ENCODE assay signal across 8 cellular contexts in genomic region chr16:678858-679807, GRCh38. TPM values are rescaled to one million over a fixed set of nuclear protein-coding genes. Genes with fewer than 3 reads are reported as not detected.
DNase-seq lines count a peak whose midpoint lies in the region; ATAC-seq, FAIRE-seq and TF ChIP-seq lines count a peak whose summit lies in the region.

No MANE protein-coding gene starts in this region.

- DNase-seq in DMS153 (lab: John Stamatoyannopoulos, UW) (peak; percentile 72), HT-29 (ENCODE audit: low spot score) (peak; percentile 77), RKO (ENCODE audit: low spot score) (peak; percentile 76), astrocyte (ENCODE audit: low read depth) (peak; percentile 21), hypothalamus (lab: John Stamatoyannopoulos, UW) (peak in 37 of 51 donors; percentile 13 to 79 (median 61)), retina (peak; percentile 88)

- H3K27ac ChIP-seq in astrocyte (ENCODE audit: low read depth, low read length) = no peak overlapping the region

- no peaks in the 10 kb centered on the region for H3K9me3 Mint-ChIP-seq in astrocyte (ENCODE audit: unreplicated experiment)

- peaks cover 12% of the 10 kb centered on the region for H3K4me1 Mint-ChIP-seq in astrocyte (ENCODE audit: low read depth, unreplicated experiment)

- no peaks in the 10 kb centered on the region for H3K9me3 ChIP-seq in astrocyte (ENCODE audit: insufficient read depth, low read depth, low read length)

- no peak for TF ChIP-seq CTCF in astrocyte (IDR thresholded peaks at IDR 0.05; ENCODE audit: insufficient read depth, low read depth, low read length)

- peaks cover 3% of the 10 kb centered on the region for H3K36me3 ChIP-seq in astrocyte (ENCODE audit: insufficient read depth, low read length)

- peak overlapping the region; percentile 83 for H2AFZ ChIP-seq in astrocyte (ENCODE audit: low read depth, low read length)

- H3K4me3 ChIP-seq in astrocyte (ENCODE audit: insufficient read depth, low read depth, low read length) = peak overlapping the region; percentile 50

- H3K79me2 ChIP-seq in astrocyte (ENCODE audit: insufficient read depth, low read length) = peaks cover 37% of the 10 kb centered on the region

- no peaks in the 10 kb centered on the region for H3K27me3 Mint-ChIP-seq in astrocyte (ENCODE audit: low read depth, unreplicated experiment)

- no peak for FAIRE-seq in astrocyte (lab: Jason Lieb, UNC)

- peaks cover 47% of the 10 kb centered on the region for H4K20me1 ChIP-seq in astrocyte (ENCODE audit: insufficient read depth, low read length)

- H3K9ac ChIP-seq in astrocyte (ENCODE audit: low read length) = peak overlapping the region; percentile 48

- no peak overlapping the region for H3K27ac Mint-ChIP-seq in astrocyte (ENCODE audit: unreplicated experiment)

- no peak for ATAC-seq in GM21529 (IDR thresholded peaks at IDR 0.05; ENCODE audit: unreplicated experiment)
- no peak for ATAC-seq in GM18868 (IDR thresholded peaks at IDR 0.05; ENCODE audit: unreplicated experiment)

- H3K27me3 ChIP-seq in astrocyte (ENCODE audit: insufficient read depth, low read length) = no peaks in the 10 kb centered on the region

- peaks cover 37% of the 10 kb centered on the region for H3K4me1 ChIP-seq in astrocyte (ENCODE audit: insufficient read depth, low read length)

- peaks cover 9% of the 10 kb centered on the region for H3K36me3 Mint-ChIP-seq in astrocyte (ENCODE audit: low read depth, unreplicated experiment)

- peak overlapping the region; percentile 88 for H3K4me2 ChIP-seq in astrocyte (ENCODE audit: low read length)

- H3K4me3 Mint-ChIP-seq in astrocyte (ENCODE audit: unreplicated experiment) = peak overlapping the region; percentile 80

RNA-seq across cellular contexts. Expression of gene STUB1, which starts 1.1 kb away (rescaled TPM):
- 258 and 295 TPM in 2 replicates for total RNA-seq in HT-29 (2014; rRNA removed; shearing (Covaris generic))
- 138 and 140 TPM in 2 replicates for total RNA-seq in astrocyte

RNA-seq across cellular contexts. Expression of gene RHBDL1, which starts 3.7 kb away (rescaled TPM):
- 7.8 and 8.2 TPM in 2 replicates for total RNA-seq in HT-29 (2014; rRNA removed; shearing (Covaris generic))
- total RNA-seq in astrocyte = 4.0 and 4.9 TPM in 2 replicates

RNA-seq across cellular contexts. Expression of gene JMJD8, which starts 5.0 kb away (rescaled TPM):
- 154 and 176 TPM in 2 replicates for total RNA-seq in HT-29 (2014; rRNA removed; shearing (Covaris generic))
- 24.6 and 26.8 TPM in 2 replicates for total RNA-seq in astrocyte

RNA-seq across cellular contexts. Expression of gene WDR24, which starts 11.1 kb away (rescaled TPM):
- 5.9 and 6.2 TPM in 2 replicates for total RNA-seq in HT-29 (2014; rRNA removed; shearing (Covaris generic))
- total RNA-seq in astrocyte = 8.2 and 9.5 TPM in 2 replicates

RNA-seq across cellular contexts. Expression of gene RHOT2, which starts 11.2 kb away (rescaled TPM):
- total RNA-seq in HT-29 (2014; rRNA removed; shearing (Covaris generic)) = 209 and 211 TPM in 2 replicates
- total RNA-seq in astrocyte = 87.3 and 93.2 TPM in 2 replicates

Comparison
In these comparisons a context has a peak if more than half of its experiments do, and no peak if none do; other contexts are left out.
1. DNase-seq: peak in every context shown above with its lines; median percentile 88 in retina; 77 in HT-29; 76 in RKO; 72 in DMS153; 61 in hypothalamus; 21 in astrocyte.